Comparison of ENCODE assay signal across 21 cellular contexts in genomic region chr7:80172387-80172786, GRCh38.
"Had no signal": no experiment of that assay in that cellular context is flagged by ENCODE, and none has a peak within 500 bp of the region (broad histone marks: within the 10 kb centered on the region; RNA-seq: fewer than 3 reads in every experiment).

No MANE protein-coding gene starts in this region.

- H3K4me1 ChIP-seq: foreskin keratinocyte had no signal

- H3K4me3 ChIP-seq: dorsolateral prefrontal cortex, lung, sigmoid colon, SK-N-MC had no signal

- ATAC-seq: foreskin keratinocyte; left lobe of liver; stimulated activated effector memory CD8-positive, alpha-beta T cell treated with anti-CD3 and anti-CD28 coated beads, Interleukin-12 subunit alpha, Interleukin-12 subunit beta, amount 100 ng/mL, for 72 hours had no signal

- H3K27me3 ChIP-seq: brain microvascular endothelial cell, dorsolateral prefrontal cortex, foreskin keratinocyte, sigmoid colon had no signal

- H3K27ac ChIP-seq: brain microvascular endothelial cell, foreskin keratinocyte, sigmoid colon, SK-N-MC had no signal

- H3K36me3 Mint-ChIP-seq: stimulated activated effector memory CD8-positive, alpha-beta T cell treated with anti-CD3 and anti-CD28 coated beads, Interleukin-12 subunit alpha, Interleukin-12 subunit beta, amount 100 ng/mL, for 72 hours had no signal

- H3K27ac Mint-ChIP-seq: endodermal cell; stimulated activated effector memory CD8-positive, alpha-beta T cell treated with anti-CD3 and anti-CD28 coated beads, Interleukin-12 subunit alpha, Interleukin-12 subunit beta, amount 100 ng/mL, for 72 hours; T-helper 2 cell treated with Interferon-gamma antibody and Interleukin-4, amounts not matched to agents 5 μg/mL and 100 μg/mL, for 36 hours had no signal

- H3K36me3 ChIP-seq: brain microvascular endothelial cell, sigmoid colon had no signal

- DNase-seq: activated CD4-positive, alpha-beta T cell treated with anti-CD3 and anti-CD28 coated beads for 48 hours; activated CD8-positive, alpha-beta memory T cell treated with anti-CD3 and anti-CD28 coated beads for 24 hours; activated CD8-positive, alpha-beta memory T cell treated with anti-CD3 and anti-CD28 coated beads, Interleukin-2, amount 50 U/mL, for 48 hours; aorta; brain microvascular endothelial cell; central memory CD4-positive, alpha-beta T cell; dorsolateral prefrontal cortex; endodermal cell; foreskin keratinocyte; glutamatergic neuron; hippocampal formation; nephron progenitor cell; nucleus accumbens; posterior cingulate gyrus; sigmoid colon; stimulated activated CD4-positive, alpha-beta T cell treated with anti-CD3 and anti-CD28 coated beads, Interleukin-4, amount 100 ng/mL, for 24 hours had no signal

- H3K4me1 Mint-ChIP-seq: nephron progenitor cell; stimulated activated effector memory CD8-positive, alpha-beta T cell treated with anti-CD3 and anti-CD28 coated beads, Interleukin-12 subunit alpha, Interleukin-12 subunit beta, amount 100 ng/mL, for 72 hours had no signal

- H3K4me3 Mint-ChIP-seq: endodermal cell; nephron progenitor cell; stimulated activated effector memory CD8-positive, alpha-beta T cell treated with anti-CD3 and anti-CD28 coated beads, Interleukin-12 subunit alpha, Interleukin-12 subunit beta, amount 100 ng/mL, for 72 hours; T-helper 2 cell treated with Interferon-gamma antibody and Interleukin-4, amounts not matched to agents 5 μg/mL and 100 μg/mL, for 36 hours had no signal
